ENCODE assay signal across 8 cellular contexts in genomic region chr6:30885999-30886896, GRCh38. TPM values are rescaled to one million over a fixed set of nuclear protein-coding genes. Genes with fewer than 3 reads are reported as not detected.
A peak's percentile ranks its signal among the peaks of the same experiment; 100 is the strongest.
DNase-seq lines count a peak whose midpoint lies in the region; ATAC-seq and TF ChIP-seq lines count a peak whose summit lies in the region.

No MANE protein-coding gene starts in this region.

- H3K9me3 ChIP-seq in parathyroid adenoma (ENCODE audit: control insufficient read depth, low read length): no peaks in the 10 kb centered on the region

- peaks cover 44% of the 10 kb centered on the region for H3K4me1 ChIP-seq in parathyroid adenoma

- peak overlapping the region; percentile 100 for H3K27ac ChIP-seq in parathyroid adenoma

- no peaks in the 10 kb centered on the region for H3K9me3 Mint-ChIP-seq in activated CD4-positive, alpha-beta T cell treated with anti-CD3 and anti-CD28 coated beads for 36 hours (ENCODE audit: low read depth)

- H3K36me3 Mint-ChIP-seq in activated CD4-positive, alpha-beta T cell treated with anti-CD3 and anti-CD28 coated beads for 36 hours (ENCODE audit: low read depth): no peaks in the 10 kb centered on the region

- CTCF ChIA-PET in activated CD4-positive, alpha-beta T cell treated with anti-CD3 and anti-CD28 coated beads for 36 hours (lab: Charles Lee): no interaction called here

- H3K27me3 ChIP-seq in parathyroid adenoma (ENCODE audit: control insufficient read depth, insufficient read depth, low read length): no peaks in the 10 kb centered on the region

- peaks cover 41% of the 10 kb centered on the region for H3K79me2 ChIP-seq in parathyroid adenoma

- peak; percentile 67 for DNase-seq in activated CD4-positive, alpha-beta T cell treated with anti-CD3 and anti-CD28 coated beads for 36 hours
- no peak for DNase-seq in activated CD4-positive, alpha-beta T cell treated with anti-CD3 and anti-CD28 coated beads for 1 hour
- DNase-seq in NCI-H446 treated with DMSO at 0.1 percent for 48 hours (lab: John Stamatoyannopoulos, UW) (peak; percentile 17), amniotic stem cell (lab: John Stamatoyannopoulos, UW) (peak; percentile 41), left ventricle myocardium superior (peak; percentile 59)

- ATAC-seq in activated CD4-positive, alpha-beta T cell treated with anti-CD3 and anti-CD28 coated beads for 36 hours: peak; percentile 60
- ATAC-seq in left ventricle myocardium superior: peak; percentile 56
- no peak for ATAC-seq in GM21367 (IDR thresholded peaks at IDR 0.05; ENCODE audit: unreplicated experiment)
- no peak for ATAC-seq in GM18498 (IDR thresholded peaks at IDR 0.05; ENCODE audit: unreplicated experiment)

- peak overlapping the region; percentile 19 for H2AFZ ChIP-seq in parathyroid adenoma

- no peak overlapping the region for H3K9ac ChIP-seq in parathyroid adenoma

- TF ChIP-seq CTCF in parathyroid adenoma (IDR thresholded peaks at IDR 0.05): no peak

- POLR2A ChIA-PET in activated CD4-positive, alpha-beta T cell treated with anti-CD3 and anti-CD28 coated beads for 36 hours (lab: Charles Lee): interaction anchor here (1.0 kb wide), 1 partner anchor 206 kb away, joined by 3 read pairs; no protein-coding TSS in a partner anchor

- H3K27me3 Mint-ChIP-seq in activated CD4-positive, alpha-beta T cell treated with anti-CD3 and anti-CD28 coated beads for 36 hours: no peaks in the 10 kb centered on the region

- H3K4me1 Mint-ChIP-seq in activated CD4-positive, alpha-beta T cell treated with anti-CD3 and anti-CD28 coated beads for 36 hours: peaks cover 30% of the 10 kb centered on the region

- H3K4me3 ChIP-seq in parathyroid adenoma (ENCODE audit: low read depth, low read length): peak overlapping the region; percentile 72

- peak overlapping the region; percentile 99 for H3K4me2 ChIP-seq in parathyroid adenoma (ENCODE audit: low read length)

- intact Hi-C loops in activated CD4-positive, alpha-beta T cell treated with anti-CD3 and anti-CD28 coated beads for 36 hours (cut with DNase I, micrococcal nuclease): loop anchor here in 1 of 2 experiments (2.0 kb wide), 1 partner anchor 57 kb away; no protein-coding TSS in a partner anchor
- intact Hi-C loops in left ventricle myocardium superior (cut with micrococcal nuclease): no loop called here

- peak overlapping the region; percentile 73 for H3K27ac Mint-ChIP-seq in activated CD4-positive, alpha-beta T cell treated with anti-CD3 and anti-CD28 coated beads for 36 hours

- peak overlapping the region; percentile 71 for H3K4me3 Mint-ChIP-seq in activated CD4-positive, alpha-beta T cell treated with anti-CD3 and anti-CD28 coated beads for 36 hours

- H3K36me3 ChIP-seq in parathyroid adenoma (ENCODE audit: control insufficient read depth, insufficient read depth, low read length): no peaks in the 10 kb centered on the region

RNA-seq across cellular contexts. Expression of gene DDR1, which starts 1.9 kb away (rescaled TPM):
- 10 to 100 TPM in 1 of 2 experiments, 1 to 10 TPM in 1; 9.5 to 12.6 TPM for total RNA-seq in activated CD4-positive, alpha-beta T cell treated with anti-CD3 and anti-CD28 coated beads for 36 hours
- 25.7 TPM for total RNA-seq in left ventricle myocardium superior

RNA-seq across cellular contexts. Expression of gene GTF2H4, which starts 21.8 kb away (rescaled TPM):
- total RNA-seq in activated CD4-positive, alpha-beta T cell treated with anti-CD3 and anti-CD28 coated beads for 36 hours: 10 to 100 TPM; 35.9 to 40.9 TPM
- total RNA-seq in left ventricle myocardium superior: 21.4 TPM

RNA-seq across cellular contexts. Expression of gene VARS2, which starts 27.8 kb away (rescaled TPM):
- 10 to 100 TPM; 68.1 to 81.1 TPM for total RNA-seq in activated CD4-positive, alpha-beta T cell treated with anti-CD3 and anti-CD28 coated beads for 36 hours
- 18.2 TPM for total RNA-seq in left ventricle myocardium superior

RNA-seq across cellular contexts. Expression of gene SFTA2, which starts 45.7 kb away (rescaled TPM):
- total RNA-seq in activated CD4-positive, alpha-beta T cell treated with anti-CD3 and anti-CD28 coated beads for 36 hours: not detected
- not detected for total RNA-seq in left ventricle myocardium superior

RNA-seq across cellular contexts. Expression of gene MUCL3, which starts 54.5 kb away (rescaled TPM):
- not detected for total RNA-seq in activated CD4-positive, alpha-beta T cell treated with anti-CD3 and anti-CD28 coated beads for 36 hours
- not detected for total RNA-seq in left ventricle myocardium superior

Comparison
In these comparisons a context has a peak if more than half of its experiments do, and no peak if none do; other contexts are left out.
1. ATAC-seq: peak in activated CD4-positive, alpha-beta T cell treated with anti-CD3 and anti-CD28 coated beads for 36 hours (single experiment) and left ventricle myocardium superior (single experiment); none in GM21367 (single experiment) and GM18498 (single experiment).